12 cellular contexts compared by ENCODE assay signal in genomic region chr10:119700321-119700954, GRCh38. TPM values are rescaled to one million over a fixed set of nuclear protein-coding genes. Genes with fewer than 3 reads are reported as not detected.
A peak's percentile ranks its signal among the peaks of the same experiment; 100 is the strongest.
DNase-seq lines count a peak whose midpoint lies in the region; ATAC-seq and TF ChIP-seq lines count a peak whose summit lies in the region.
"Had no signal": no experiment of that assay in that cellular context is flagged by ENCODE, and none has a peak within 500 bp of the region (broad histone marks: within the 10 kb centered on the region; RNA-seq: fewer than 3 reads in every experiment).

No MANE protein-coding gene starts in this region.

- H3K27me3 Mint-ChIP-seq in naive B cell = no peaks in the 10 kb centered on the region

- no peaks in the 10 kb centered on the region for H3K36me3 ChIP-seq in testis (ENCODE audit: low read depth, missing control alignments)
- H3K36me3 ChIP-seq: heart right ventricle, thyroid gland had no signal

- H3K4me1 ChIP-seq in testis = no peaks in the 10 kb centered on the region
- H3K4me1 ChIP-seq: thyroid gland had no signal

- H3K27ac Mint-ChIP-seq in naive B cell = peak overlapping the region; percentile 92 to 99 (median 94)

- H3K9me3 Mint-ChIP-seq in naive B cell = peaks cover 0 to under 1% (median 0%) of the 10 kb centered on the region in 7 donors

- H3K27me3 ChIP-seq in testis = no peaks in the 10 kb centered on the region
- H3K27me3 ChIP-seq: thyroid gland had no signal

- intact Hi-C loops in testis (cut with DNase I; ENCODE audit: low total_unique reads) = no loop called here

- no peak overlapping the region for H3K27ac ChIP-seq in testis
- H3K27ac ChIP-seq: 22Rv1, thyroid gland had no signal

- no peak overlapping the region for H3K4me3 ChIP-seq in testis
- H3K4me3 ChIP-seq: heart right ventricle, thyroid gland had no signal

- no peak for TF ChIP-seq POLR2A in testis (IDR thresholded peaks at IDR 0.05)

- ATAC-seq in activated CD4-positive, CD25-positive, alpha-beta regulatory T cell treated with anti-CD3 and anti-CD28 coated beads, Interleukin-2, amount 50 U/mL, for 24 hours = peak; percentile 44 to 52
- ATAC-seq in HG02763 (IDR thresholded peaks at IDR 0.05; ENCODE audit: unreplicated experiment) (peak; percentile 40), naive B cell (ENCODE audit: low read depth in 2 of 2) (peak; percentile 70 to 75), HG02840 (IDR thresholded peaks at IDR 0.05; ENCODE audit: low FRiP score, unreplicated experiment) (no peak)
- ATAC-seq: heart right ventricle had no signal

- WGBS in testis, 2 donors = 87 to 89% methylated on average over 4 of the region's 4 CpGs

- peaks cover 51 to 85% (median 62%) of the 10 kb centered on the region in 3 donors for H3K4me1 Mint-ChIP-seq in naive B cell

- H3K9me3 ChIP-seq in testis = no peaks in the 10 kb centered on the region
- H3K9me3 ChIP-seq: heart right ventricle, thyroid gland had no signal

- no peak for TF ChIP-seq CTCF in testis (IDR thresholded peaks at IDR 0.05)

- no peaks in the 10 kb centered on the region for H3K36me3 Mint-ChIP-seq in naive B cell

- peak overlapping the region in 7 of 8 donors; percentile 59 to 89 (median 76) for H3K4me3 Mint-ChIP-seq in naive B cell

- DNase-seq in activated CD4-positive, CD25-positive, alpha-beta regulatory T cell treated with anti-CD3 and anti-CD28 coated beads, Interleukin-2, amount 50 U/mL, for 72 hours = no peak
- DNase-seq in Kasumi-1 (lab: John Stamatoyannopoulos, UW) (peak; percentile 67 to 69), naive B cell (peak; percentile 67), testis (no peak), COLO829 (ENCODE audit: low spot score) (no peak)
- DNase-seq: heart right ventricle, NCI-H187 treated with DMSO at 0.1 percent for 48 hours, thyroid gland had no signal

RNA-seq across cellular contexts. Expression of gene INPP5F, which starts 25.4 kb away (rescaled TPM):
- 10 to 100 TPM; 13.0 to 27.1 (median 19.3) TPM for polyA plus RNA-seq in naive B cell (ENCODE audit: low read depth in 6 of 6)
- 10 to 100 TPM; 19.0 to 23.8 TPM for total RNA-seq in testis
- 21.9 TPM for polyA plus RNA-seq in testis (ENCODE audit: insufficient read depth, low read depth, low replicate concordance)

RNA-seq across cellular contexts. Expression of gene BAG3, which starts 49.3 kb away (rescaled TPM):
- polyA plus RNA-seq in naive B cell (ENCODE audit: low read depth in 6 of 6) (1 to 10 TPM in 2 of 6 donors, under 1 TPM in 3, not detected in 1; 0.41 to 1.2 (median 0.89) TPM), testis (ENCODE audit: insufficient read depth, low read depth, low replicate concordance) (50.3 TPM)
- total RNA-seq in testis = 10 to 100 TPM; 36.7 to 44.8 TPM

Comparison
In these comparisons a context has a peak if more than half of its experiments do, and no peak if none do; other contexts are left out.
1. DNase-seq: peak in Kasumi-1 (2 of 2) and naive B cell (single experiment); none in activated CD4-positive, CD25-positive, alpha-beta regulatory T cell treated with anti-CD3 and anti-CD28 coated beads, Interleukin-2, amount 50 U/mL, for 72 hours (single experiment), testis (single experiment) and COLO829 (single experiment).
2. RNA of gene BAG3, which starts 49.3 kb away (polyA plus RNA-seq): 50.3 TPM in testis (single experiment); 0.41 to 1.2 TPM in naive B cell; every median in the first group is over 10 times any median in the second.